Comparison of ENCODE assay signal across 18 cellular contexts in the genomic region with DNA sequence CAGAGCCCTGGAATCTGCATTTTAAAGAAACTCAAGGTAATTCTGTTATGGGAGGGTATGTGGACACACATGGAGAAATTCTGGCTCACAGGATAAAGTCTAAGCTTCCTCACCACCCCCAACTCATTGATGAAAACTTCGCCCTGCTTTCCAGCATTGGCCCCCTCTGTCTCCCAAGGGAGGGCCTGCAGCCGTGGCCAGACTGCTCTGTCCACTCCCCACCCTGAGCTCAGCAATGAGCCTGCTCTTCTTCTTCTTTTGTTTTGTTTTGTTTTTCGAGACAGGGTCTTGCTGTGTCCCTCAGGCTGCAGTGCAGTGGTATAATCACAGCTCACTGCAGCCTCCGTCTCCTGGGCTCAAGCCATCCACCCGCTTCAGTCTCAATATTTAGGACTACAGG.
A peak's percentile ranks its signal among the peaks of the same experiment; 100 is the strongest.
DNase-seq lines count a peak whose midpoint lies in the region; ATAC-seq, FAIRE-seq and TF ChIP-seq lines count a peak whose summit lies in the region.
"Had no signal": no experiment of that assay in that cellular context is flagged by ENCODE, and none has a peak within 500 bp of the region (broad histone marks: within the 10 kb centered on the region; RNA-seq: fewer than 3 reads in every experiment).

No MANE protein-coding gene starts in this region.

- H3K4me3 Mint-ChIP-seq in activated naive CD4-positive, alpha-beta T cell treated with anti-CD3 and anti-CD28 coated beads, Interleukin-2, amount 10 ng/mL, durations not matched to agents 7 days and 5 days: no peak overlapping the region
- peak overlapping the region; percentile 5 for H3K4me3 Mint-ChIP-seq in memory B cell
- H3K4me3 Mint-ChIP-seq in stimulated activated memory B cell treated with anti-CD40 and anti-IgM and Interleukin-4, amounts not matched to agents 10 μg/mL and 1 μg/mL and 100 μg/mL, for 72 hours: no peak overlapping the region
- H3K4me3 Mint-ChIP-seq: CD14-positive monocyte; CD8-positive, alpha-beta T cell had no signal

- WGBS in H1 (ENCODE audit: extremely low coverage in 1 of 2, insufficient coverage in 1 of 2, insufficient read length in 1 of 2, insufficient replicate concordance in 2 of 2, low coverage in 1 of 2, low lambda C conversion rate in 2 of 2, missing lambda C conversion rate in 1 of 2), 2 experiments: 91% methylated on average over 5 of the region's 5 CpGs; no CpG with 5 or more reads in 1 of the 2 experiments

- H3K27me3 ChIP-seq in H1 (replicated peaks in 1 of 4; ENCODE audit: control insufficient read depth in 3 of 4, extremely low read depth in 1 of 4, insufficient read depth in 3 of 4, low read length in 3 of 4): no peaks in the 10 kb centered on the region; a peak in 2 of 7 replicates

- no peak overlapping the region for H2AK5ac ChIP-seq in H1 (ENCODE audit: low read depth, low read length)

- no peak overlapping the region for H2AFZ ChIP-seq in H1 (ENCODE audit: low read length)

- no peak overlapping the region for H3K56ac ChIP-seq in H1 (replicated peaks; ENCODE audit: insufficient read length, low read depth, low read length)

- H3K4me2 ChIP-seq in H1 (ENCODE audit: insufficient read depth in 1 of 2, low read depth in 2 of 2, low read length in 2 of 2): no peak overlapping the region
- H3K4me2 ChIP-seq: A549 had no signal

- H3K79me2 ChIP-seq in H1 (ENCODE audit: control insufficient read depth in 1 of 2, insufficient read depth in 2 of 2, low read length in 2 of 2): no peaks in the 10 kb centered on the region

- no peak overlapping the region for H3K9ac ChIP-seq in H1 (replicated peaks in 1 of 4; ENCODE audit: extremely low read depth in 1 of 4, low read depth in 3 of 4, low read length in 3 of 4)

- H3K23me2 ChIP-seq in H1 (ENCODE audit: low read depth, low read length): no peaks in the 10 kb centered on the region

- no peak overlapping the region for H4K5ac ChIP-seq in H1 (ENCODE audit: insufficient read length, low read depth, low read length)

- H4K91ac ChIP-seq in H1 (replicated peaks; ENCODE audit: insufficient read length, low read length): no peak overlapping the region

- peak overlapping the region; percentile 49 for H3K27ac Mint-ChIP-seq in activated naive CD4-positive, alpha-beta T cell treated with anti-CD3 and anti-CD28 coated beads, Interleukin-2, amount 10 ng/mL, durations not matched to agents 7 days and 5 days
- no peak overlapping the region for H3K27ac Mint-ChIP-seq in memory B cell
- H3K27ac Mint-ChIP-seq in stimulated activated memory B cell treated with anti-CD40 and anti-IgM and Interleukin-4, amounts not matched to agents 10 μg/mL and 1 μg/mL and 100 μg/mL, for 72 hours: peak overlapping the region; percentile 76
- H3K27ac Mint-ChIP-seq: CD8-positive, alpha-beta T cell had no signal

- H3K36me3 ChIP-seq in H1 (ENCODE audit: control insufficient read depth in 2 of 4, insufficient read depth in 4 of 4, low read length in 3 of 4): no peaks in the 10 kb centered on the region

- H2BK12ac ChIP-seq in H1 (ENCODE audit: low read depth, low read length): 0 out of 2 replicates have a peak overlapping the region, but pooled peaks have one; percentile 3

- H3K18ac ChIP-seq in H1 (ENCODE audit: extremely low read depth, low read length): no peak overlapping the region

- H2BK15ac ChIP-seq in H1 (ENCODE audit: low read length): no peak overlapping the region

- H2BK5ac ChIP-seq in H1 (ENCODE audit: low read depth, low read length): no peak overlapping the region

- no peak for TF ChIP-seq POLR2A in H1 (IDR thresholded peaks at IDR 0.05; ENCODE audit: control extremely low read depth in 1 of 2, low read depth in 2 of 2, low read length in 2 of 2)

- TF ChIP-seq RAD21 in H1 (IDR thresholded peaks at IDR 0.05 in 1 of 2, conservative IDR thresholded peaks at IDR 0.05 in 1 of 2; ENCODE audit: low read depth in 2 of 2, low read length in 2 of 2): no peak

- H2BK120ac ChIP-seq in H1 (replicated peaks; ENCODE audit: low read depth, low read length): no peak overlapping the region

- FAIRE-seq in H1 (lab: Jason Lieb, UNC): no peak
- FAIRE-seq: A549, D721Med, GM19239 had no signal

- H3K9me3 Mint-ChIP-seq in activated naive CD4-positive, alpha-beta T cell treated with anti-CD3 and anti-CD28 coated beads, Interleukin-2, amount 10 ng/mL, durations not matched to agents 7 days and 5 days: no peaks in the 10 kb centered on the region
- no peaks in the 10 kb centered on the region for H3K9me3 Mint-ChIP-seq in memory B cell
- H3K9me3 Mint-ChIP-seq in stimulated activated memory B cell treated with anti-CD40 and anti-IgM and Interleukin-4, amounts not matched to agents 10 μg/mL and 1 μg/mL and 100 μg/mL, for 72 hours: no peaks in the 10 kb centered on the region
- H3K9me3 Mint-ChIP-seq: CD8-positive, alpha-beta T cell had no signal

- H4K20me1 ChIP-seq in H1 (replicated peaks in 1 of 2; ENCODE audit: control insufficient read depth in 1 of 2, insufficient read depth in 2 of 2, low read length in 2 of 2): no peaks in the 10 kb centered on the region

- H3K79me1 ChIP-seq in H1 (ENCODE audit: low read depth, low read length): no peaks in the 10 kb centered on the region

- H3K27me3 Mint-ChIP-seq in activated naive CD4-positive, alpha-beta T cell treated with anti-CD3 and anti-CD28 coated beads, Interleukin-2, amount 10 ng/mL, durations not matched to agents 7 days and 5 days: no peaks in the 10 kb centered on the region
- no peaks in the 10 kb centered on the region for H3K27me3 Mint-ChIP-seq in memory B cell
- H3K27me3 Mint-ChIP-seq in stimulated activated memory B cell treated with anti-CD40 and anti-IgM and Interleukin-4, amounts not matched to agents 10 μg/mL and 1 μg/mL and 100 μg/mL, for 72 hours: no peaks in the 10 kb centered on the region

- H3K36me3 Mint-ChIP-seq in activated naive CD4-positive, alpha-beta T cell treated with anti-CD3 and anti-CD28 coated beads, Interleukin-2, amount 10 ng/mL, durations not matched to agents 7 days and 5 days: peaks cover 5% of the 10 kb centered on the region
- peaks cover 6% of the 10 kb centered on the region for H3K36me3 Mint-ChIP-seq in memory B cell
- H3K36me3 Mint-ChIP-seq in stimulated activated memory B cell treated with anti-CD40 and anti-IgM and Interleukin-4, amounts not matched to agents 10 μg/mL and 1 μg/mL and 100 μg/mL, for 72 hours: peaks cover 46% of the 10 kb centered on the region
- H3K36me3 Mint-ChIP-seq: CD8-positive, alpha-beta T cell had no signal

- DNase-seq in activated naive CD4-positive, alpha-beta T cell treated with anti-CD3 and anti-CD28 coated beads, Interleukin-2, amount 10 ng/mL, durations not matched to agents 7 days and 5 days: no peak
- DNase-seq in activated naive CD4-positive, alpha-beta T cell treated with Interleukin-2 at 50 U/mL for 16 hours: no peak
- no peak for DNase-seq in H1 (ENCODE audit: low read depth in 1 of 2, low spot score in 2 of 2)
- DNase-seq in memory B cell (ENCODE audit: low spot score in 2 of 2): no peak
- DNase-seq in HEK293T (ENCODE audit: extremely low spot score): no peak
- DNase-seq in NAMALWA (ENCODE audit: low spot score): no peak
- DNase-seq in DMS153 treated with DMSO at 0.1 percent for 48 hours (lab: John Stamatoyannopoulos, UW; ENCODE audit: unreplicated experiment): no peak
- DNase-seq: COR-L47, DMS153, GF-D8, GOT3, HCEC 1CT had no signal

- H3K4me1 ChIP-seq in H1 (replicated peaks in 1 of 4; ENCODE audit: control insufficient read depth in 3 of 4, insufficient read depth in 4 of 4, low read length in 3 of 4): peaks cover 2 to 11% (median 6%) of the 10 kb centered on the region in 4 experiments; a peak in 5 of 7 replicates

- POLR2A ChIA-PET in H1 (lab: Charles Lee; ENCODE audit: partially characterized antibody) (interaction anchor here (0.6 kb wide), 1 partner anchor 1061 kb away, joined by 3 read pairs; a partner anchor contains a TSS), HEK293T (lab: Yijun Ruan, JAX) (no interaction called here)

- no peak overlapping the region for H2BK20ac ChIP-seq in H1 (ENCODE audit: low read length)

- ATAC-seq in memory B cell (ENCODE audit: low read depth): no peak
- no peak for ATAC-seq in stimulated activated memory B cell treated with anti-CD40 and anti-IgM and Interleukin-4, amounts not matched to agents 10 μg/mL and 1 μg/mL and 100 μg/mL, for 72 hours
- ATAC-seq: A549; CD8-positive, alpha-beta T cell had no signal

- peaks cover 36% of the 10 kb centered on the region for H3K4me1 Mint-ChIP-seq in activated naive CD4-positive, alpha-beta T cell treated with anti-CD3 and anti-CD28 coated beads, Interleukin-2, amount 10 ng/mL, durations not matched to agents 7 days and 5 days
- H3K4me1 Mint-ChIP-seq in memory B cell: peaks cover 30% of the 10 kb centered on the region
- H3K4me1 Mint-ChIP-seq in stimulated activated memory B cell treated with anti-CD40 and anti-IgM and Interleukin-4, amounts not matched to agents 10 μg/mL and 1 μg/mL and 100 μg/mL, for 72 hours: peaks cover 59% of the 10 kb centered on the region

- H3K4me3 ChIP-seq in H1 (ENCODE audit: extremely low read depth in 1 of 4, insufficient read depth in 2 of 4, low read depth in 3 of 4, low read length in 4 of 4): no peak overlapping the region
- H3K4me3 ChIP-seq: A549 had no signal

- H4K8ac ChIP-seq in H1 (ENCODE audit: extremely low read depth, insufficient read depth, low read length): no peak overlapping the region; the same call in 1 of the 2 replicates

- CTCF ChIA-PET in activated naive CD4-positive, alpha-beta T cell treated with anti-CD3 and anti-CD28 coated beads, Interleukin-2, amount 10 ng/mL, durations not matched to agents 7 days and 5 days (lab: Charles Lee): no interaction called here
- CTCF ChIA-PET in H1 (lab: Charles Lee; ENCODE audit: partially characterized antibody): interaction anchor here (1.0 to 2.3 kb wide), 4 partner anchors 9 to 107 kb away, joined by 3 to 6 read pairs (median 4); no protein-coding TSS in a partner anchor
- CTCF ChIA-PET in HEK293T (lab: Yijun Ruan, JAX): interaction anchor here (1.2 kb wide), 1 partner anchor 51 kb away, joined by 3 read pairs; no protein-coding TSS in a partner anchor

- H3K9me3 ChIP-seq in H1 (ENCODE audit: insufficient read depth in 2 of 2, low read depth in 1 of 2, low read length in 1 of 2): no peaks in the 10 kb centered on the region
- H3K9me3 ChIP-seq: A549 had no signal

- H3K23ac ChIP-seq in H1 (ENCODE audit: insufficient read length): no peak overlapping the region

- no peak for TF ChIP-seq CTCF in H1 (IDR thresholded peaks at IDR 0.05; ENCODE audit: control extremely low read depth in 1 of 3, insufficient read depth in 1 of 3, low read depth in 1 of 3, low read length in 3 of 3)

- no peak overlapping the region for H3K4ac ChIP-seq in H1 (replicated peaks; ENCODE audit: insufficient read length, low read depth, low read length)

- no peak overlapping the region for H3K14ac ChIP-seq in H1 (ENCODE audit: insufficient read length)

- no peak overlapping the region for H3K27ac ChIP-seq in H1 (ENCODE audit: low read depth, low read length)
- H3K27ac ChIP-seq: A549 had no signal

- TF ChIP-seq EP300 in H1 (IDR thresholded peaks at IDR 0.05; ENCODE audit: borderline replicate concordance in 1 of 2, low read depth in 2 of 2, low read length in 2 of 2): no peak

TF ChIP-seq in H1, 55 proteins besides CTCF, POLR2A, EP300 and RAD21 (continues in another document):
- no peak for TF ChIP-seq MAFK (IDR thresholded peaks at IDR 0.05; ENCODE audit: low read depth, low read length)

TF ChIP-seq in HEK293T, 16 proteins besides CTCF, POLR2A, EP300 and RAD21 (continues in another document):
- TF ChIP-seq FOXA1 (IDR thresholded peaks at IDR 0.05) (no peak), TARDBP (IDR thresholded peaks at IDR 0.05) (no peak), SP1 (IDR thresholded peaks at IDR 0.05) (no peak), FOXK2 (IDR thresholded peaks at IDR 0.05) (no peak)
